ENCODE assay signal across 19 cellular contexts in the genomic region with DNA sequence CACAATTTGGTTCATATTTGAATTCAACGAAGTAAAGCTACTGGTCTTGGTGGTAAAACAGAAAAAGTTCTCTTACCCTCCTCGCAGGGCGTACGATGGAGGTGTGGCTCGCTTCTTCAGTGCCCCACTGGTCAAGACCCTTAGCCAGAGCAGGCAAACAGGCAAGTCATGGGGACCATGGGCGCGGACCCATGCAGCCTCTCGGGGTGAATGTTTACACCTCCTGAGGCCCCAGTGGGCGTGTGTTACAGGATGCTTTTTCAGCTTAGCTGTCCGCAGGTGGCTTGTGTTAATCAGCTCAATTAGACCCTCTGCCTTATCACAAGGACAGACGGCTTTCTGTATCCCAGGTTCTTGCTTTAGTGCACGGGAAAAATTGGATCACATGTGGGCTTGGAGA.
DNase-seq lines count a peak whose midpoint lies in the region; ATAC-seq and TF ChIP-seq lines count a peak whose summit lies in the region.
"Had no signal": no experiment of that assay in that cellular context is flagged by ENCODE, and none has a peak within 500 bp of the region (broad histone marks: within the 10 kb centered on the region; RNA-seq: fewer than 3 reads in every experiment).

No MANE protein-coding gene starts in this region.

- TF ChIP-seq CTCF in GM23338 (conservative IDR thresholded peaks at IDR 0.05; ENCODE audit: low read depth in 2 of 2) (no peak), LNCaP clone FGC (IDR thresholded peaks at IDR 0.05; ENCODE audit: control insufficient read depth, extremely low read depth, insufficient read depth) (no peak), natural killer cell (IDR thresholded peaks at IDR 0.05) (no peak), osteocyte (IDR thresholded peaks at IDR 0.05) (no peak), breast epithelium (IDR thresholded peaks at IDR 0.05) (no peak)

- H3K27ac ChIP-seq in GM23338 (ENCODE audit: low read depth), result no peak overlapping the region
- no peak overlapping the region for H3K27ac ChIP-seq in breast epithelium
- H3K27ac ChIP-seq: pancreas, tibial artery had no signal

- H3K9me3 Mint-ChIP-seq in GM23338 (no peaks in the 10 kb centered on the region), natural killer cell (peaks cover 2 to 7% of the 10 kb centered on the region in 2 donors), osteocyte (ENCODE audit: unreplicated experiment) (no peaks in the 10 kb centered on the region)
- H3K9me3 Mint-ChIP-seq in central memory CD8-positive, alpha-beta T cell, result no peaks in the 10 kb centered on the region

- H3K4me1 ChIP-seq in GM23338 (ENCODE audit: insufficient read depth) (no peaks in the 10 kb centered on the region), breast epithelium (no peaks in the 10 kb centered on the region)
- H3K4me1 ChIP-seq: pancreas, tibial artery had no signal

- H3K27me3 Mint-ChIP-seq in GM23338 (ENCODE audit: insufficient read depth, low read depth, poor library complexity), result peaks cover 6% of the 10 kb centered on the region
- no peaks in the 10 kb centered on the region for H3K27me3 Mint-ChIP-seq in central memory CD8-positive, alpha-beta T cell
- H3K27me3 Mint-ChIP-seq in natural killer cell (ENCODE audit: low read depth in 2 of 2), result no peaks in the 10 kb centered on the region
- no peaks in the 10 kb centered on the region for H3K27me3 Mint-ChIP-seq in osteocyte (ENCODE audit: unreplicated experiment)

- no peaks in the 10 kb centered on the region for H3F3A ChIP-seq in GM23338 (replicated peaks; ENCODE audit: low read depth)

- H3K4me1 Mint-ChIP-seq in GM23338, result peaks cover 3% of the 10 kb centered on the region; the same call in 1 of the 3 replicates
- no peaks in the 10 kb centered on the region for H3K4me1 Mint-ChIP-seq in central memory CD8-positive, alpha-beta T cell
- no peaks in the 10 kb centered on the region for H3K4me1 Mint-ChIP-seq in natural killer cell
- H3K4me1 Mint-ChIP-seq in osteocyte (ENCODE audit: unreplicated experiment), result peaks cover 5% of the 10 kb centered on the region

- H3K4me3 ChIP-seq in GM23338 (peak overlapping the region; percentile 38; the same call in 1 of the 2 replicates), LNCaP clone FGC (ENCODE audit: low read depth, low read length) (peak overlapping the region; percentile 44), breast epithelium (no peak overlapping the region)
- H3K4me3 ChIP-seq: pancreas, tibial artery had no signal

- no peaks in the 10 kb centered on the region for H3K79me2 ChIP-seq in GM23338 (replicated peaks; ENCODE audit: insufficient read depth)

- H3K27me3 ChIP-seq in GM23338 (ENCODE audit: insufficient read depth), result no peaks in the 10 kb centered on the region
- H3K27me3 ChIP-seq in breast epithelium, result no peaks in the 10 kb centered on the region
- H3K27me3 ChIP-seq: BE2C, pancreas, tibial artery had no signal

- intact Hi-C loops in natural killer cell (cut with micrococcal nuclease), result no loop called here
- intact Hi-C loops in breast epithelium (cut with DNase I; ENCODE audit: low total_unique reads), result no loop called here

- no peak for TF ChIP-seq POLR2A in breast epithelium (IDR thresholded peaks at IDR 0.05)

- H3K4me2 ChIP-seq in GM23338, result peak overlapping the region; percentile 66

- no peaks in the 10 kb centered on the region for H3K9me2 ChIP-seq in GM23338 (ENCODE audit: insufficient read depth)

- peak; percentile 86 for ATAC-seq in GM23338
- ATAC-seq in central memory CD8-positive, alpha-beta T cell (replicated peaks; ENCODE audit: extremely low read depth, poor library complexity, severe bottlenecking), result no peak
- ATAC-seq in natural killer cell, result no peak
- ATAC-seq: Panc1 had no signal

- H3K9me3 ChIP-seq in breast epithelium, result no peaks in the 10 kb centered on the region
- H3K9me3 ChIP-seq: BE2C, pancreas had no signal

- H2AFZ ChIP-seq in GM23338, result peak overlapping the region; percentile 90

- peak; percentile 7 for DNase-seq in GM23338 (ENCODE audit: low spot score)
- no peak for DNase-seq in LNCaP clone FGC (ENCODE audit: low read depth)
- DNase-seq in central memory CD8-positive, alpha-beta T cell (ENCODE audit: low spot score in 2 of 2), result no peak
- DNase-seq in natural killer cell, result no peak
- DNase-seq in NCI-H1436 treated with DMSO at 0.1 percent for 48 hours (lab: John Stamatoyannopoulos, UW), result no peak
- no peak for DNase-seq in osteocyte (ENCODE audit: extremely low spot score, unreplicated experiment)
- DNase-seq in breast epithelium (ENCODE audit: low spot score in 2 of 2), result no peak
- DNase-seq: activated CD4-positive, alpha-beta T cell treated with anti-CD3 and anti-CD28 coated beads, Interleukin-2, amount 50 U/mL, for 48 hours; activated T-cell treated with anti-CD3 and anti-CD28 coated beads, Interleukin-2, amount 50 U/mL, for 48 hours; BE2C; GF-D8; KG1; NCI-H1048; NCI-H2107; NCI-H526 treated with DMSO at 0.1 percent for 48 hours; stimulated activated CD4-positive, alpha-beta T cell treated with anti-CD3 and anti-CD28 coated beads, Interleukin-4, amount 100 ng/mL, for 4 hours; tibial artery had no signal

- peak overlapping the region; percentile 73; the same call in 2 of the 3 replicates for H3K4me3 Mint-ChIP-seq in GM23338
- peak overlapping the region; percentile 43 for H3K4me3 Mint-ChIP-seq in central memory CD8-positive, alpha-beta T cell
- peak overlapping the region; percentile 81 for H3K4me3 Mint-ChIP-seq in natural killer cell
- no peak overlapping the region for H3K4me3 Mint-ChIP-seq in osteocyte (ENCODE audit: unreplicated experiment)

- H3K36me3 ChIP-seq in GM23338 (ENCODE audit: insufficient read depth) (no peaks in the 10 kb centered on the region), breast epithelium (no peaks in the 10 kb centered on the region)
- H3K36me3 ChIP-seq: BE2C, pancreas, tibial artery had no signal

- H3K36me3 Mint-ChIP-seq in GM23338 (ENCODE audit: low read depth) (no peaks in the 10 kb centered on the region), natural killer cell (peaks cover 8% of the 10 kb centered on the region), osteocyte (ENCODE audit: unreplicated experiment) (no peaks in the 10 kb centered on the region)
- peaks cover 1% of the 10 kb centered on the region for H3K36me3 Mint-ChIP-seq in central memory CD8-positive, alpha-beta T cell (ENCODE audit: insufficient read depth)

- no peaks in the 10 kb centered on the region for H4K20me1 ChIP-seq in GM23338 (replicated peaks; ENCODE audit: insufficient read depth)

- no peak overlapping the region; the same call in 1 of the 2 replicates for H3K27ac Mint-ChIP-seq in GM23338
- H3K27ac Mint-ChIP-seq in central memory CD8-positive, alpha-beta T cell (ENCODE audit: low read depth), result no peak overlapping the region
- peak overlapping the region in 1 of 2 donors; percentile 53 for H3K27ac Mint-ChIP-seq in natural killer cell
- no peak overlapping the region for H3K27ac Mint-ChIP-seq in osteocyte (ENCODE audit: unreplicated experiment)

TF ChIP-seq in GM23338, 12 proteins besides CTCF, POLR2A, EP300 and RAD21 (continues in another document):
- TF ChIP-seq ZNF331 (CRISPR knock-in tag; IDR thresholded peaks at IDR 0.05; ENCODE audit: low read depth) (no peak), EZH2 (IDR thresholded peaks at IDR 0.05; ENCODE audit: low read depth, unreplicated experiment) (no peak), STAT1 (IDR thresholded peaks at IDR 0.05; ENCODE audit: unreplicated experiment) (no peak)
- TF ChIP-seq, protein P1, sequence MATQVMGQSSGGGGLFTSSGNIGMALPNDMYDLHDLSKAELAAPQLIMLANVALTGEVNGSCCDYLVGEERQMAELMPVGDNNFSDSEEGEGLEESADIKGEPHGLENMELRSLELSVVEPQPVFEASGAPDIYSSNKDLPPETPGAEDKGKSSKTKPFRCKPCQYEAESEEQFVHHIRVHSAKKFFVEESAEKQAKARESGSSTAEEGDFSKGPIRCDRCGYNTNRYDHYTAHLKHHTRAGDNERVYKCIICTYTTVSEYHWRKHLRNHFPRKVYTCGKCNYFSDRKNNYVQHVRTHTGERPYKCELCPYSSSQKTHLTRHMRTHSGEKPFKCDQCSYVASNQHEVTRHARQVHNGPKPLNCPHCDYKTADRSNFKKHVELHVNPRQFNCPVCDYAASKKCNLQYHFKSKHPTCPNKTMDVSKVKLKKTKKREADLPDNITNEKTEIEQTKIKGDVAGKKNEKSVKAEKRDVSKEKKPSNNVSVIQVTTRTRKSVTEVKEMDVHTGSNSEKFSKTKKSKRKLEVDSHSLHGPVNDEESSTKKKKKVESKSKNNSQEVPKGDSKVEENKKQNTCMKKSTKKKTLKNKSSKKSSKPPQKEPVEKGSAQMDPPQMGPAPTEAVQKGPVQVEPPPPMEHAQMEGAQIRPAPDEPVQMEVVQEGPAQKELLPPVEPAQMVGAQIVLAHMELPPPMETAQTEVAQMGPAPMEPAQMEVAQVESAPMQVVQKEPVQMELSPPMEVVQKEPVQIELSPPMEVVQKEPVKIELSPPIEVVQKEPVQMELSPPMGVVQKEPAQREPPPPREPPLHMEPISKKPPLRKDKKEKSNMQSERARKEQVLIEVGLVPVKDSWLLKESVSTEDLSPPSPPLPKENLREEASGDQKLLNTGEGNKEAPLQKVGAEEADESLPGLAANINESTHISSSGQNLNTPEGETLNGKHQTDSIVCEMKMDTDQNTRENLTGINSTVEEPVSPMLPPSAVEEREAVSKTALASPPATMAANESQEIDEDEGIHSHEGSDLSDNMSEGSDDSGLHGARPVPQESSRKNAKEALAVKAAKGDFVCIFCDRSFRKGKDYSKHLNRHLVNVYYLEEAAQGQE (IDR thresholded peaks at IDR 0.05; ENCODE audit: unreplicated experiment), result no peak

Comparison
In these comparisons a context has a peak if more than half of its experiments do, and no peak if none do; other contexts are left out.
1. H3K4me3 ChIP-seq: peak in GM23338 (single experiment) and LNCaP clone FGC (single experiment); none in breast epithelium (0 of 3).